In genomic region chr16:19008245-19008644, GRCh38 we compare ENCODE assay signal across 12 cellular contexts. TPM values are rescaled to one million over a fixed set of nuclear protein-coding genes. Genes with fewer than 3 reads are reported as not detected.
DNase-seq lines count a peak whose midpoint lies in the region; ATAC-seq and TF ChIP-seq lines count a peak whose summit lies in the region.
"Had no signal": no experiment of that assay in that cellular context is flagged by ENCODE, and none has a peak within 500 bp of the region (broad histone marks: within the 10 kb centered on the region; RNA-seq: fewer than 3 reads in every experiment).

No MANE protein-coding gene starts in this region.

- H3K27ac Mint-ChIP-seq in mesothelial cell of epicardium = no peak overlapping the region
- H3K27ac Mint-ChIP-seq: activated CD8-positive, alpha-beta T cell treated with anti-CD3 and anti-CD28 coated beads for 36 hours had no signal

- no peaks in the 10 kb centered on the region for H3K27me3 Mint-ChIP-seq in mesothelial cell of epicardium (ENCODE audit: low read depth)
- H3K27me3 Mint-ChIP-seq: activated CD8-positive, alpha-beta T cell treated with anti-CD3 and anti-CD28 coated beads for 36 hours had no signal

- H3K9me3 Mint-ChIP-seq in mesothelial cell of epicardium = peaks cover 6% of the 10 kb centered on the region

- peaks cover 0 to 7% of the 10 kb centered on the region in 2 donors for H3K36me3 ChIP-seq in left lung
- H3K36me3 ChIP-seq: gastrocnemius medialis had no signal

- H3K4me3 Mint-ChIP-seq in mesothelial cell of epicardium = no peak overlapping the region
- H3K4me3 Mint-ChIP-seq: activated CD8-positive, alpha-beta T cell treated with anti-CD3 and anti-CD28 coated beads for 36 hours had no signal

- peaks cover 0 to 4% of the 10 kb centered on the region in 2 donors for H3K9me3 ChIP-seq in left lung
- H3K9me3 ChIP-seq: Caco-2, gastrocnemius medialis had no signal

- peaks cover 4% of the 10 kb centered on the region for H3K36me3 Mint-ChIP-seq in mesothelial cell of epicardium

- no peak overlapping the region for H3K27ac ChIP-seq in left lung
- H3K27ac ChIP-seq: gastrocnemius medialis had no signal

- no peaks in the 10 kb centered on the region for H3K27me3 ChIP-seq in left lung
- H3K27me3 ChIP-seq: gastrocnemius medialis had no signal

- DNase-seq in Daoy (ENCODE audit: low read depth) (peak; percentile 39), NCI-H69 (lab: John Stamatoyannopoulos, UW) (peak; percentile 13), cardiac fibroblast (ENCODE audit: low read depth in 2 of 2) (peak; percentile 70 to 76), left lung (no peak), germinal center (ENCODE audit: low spot score) (no peak), mesothelial cell of epicardium (ENCODE audit: low spot score in 2 of 2, unreplicated experiment in 2 of 2) (no peak), NCI-H524 (lab: John Stamatoyannopoulos, UW) (no peak)
- DNase-seq: activated CD8-positive, alpha-beta T cell treated with anti-CD3 and anti-CD28 coated beads for 36 hours; Caco-2; gastrocnemius medialis; NCI-H187 treated with DMSO at 0.1 percent for 48 hours had no signal

- TF ChIP-seq CTCF in cardiac fibroblast (IDR thresholded peaks at IDR 0.05; ENCODE audit: low read depth, low read length) = no peak
- no peak for TF ChIP-seq CTCF in left lung (IDR thresholded peaks at IDR 0.05)
- no peak for TF ChIP-seq CTCF in mesothelial cell of epicardium (IDR thresholded peaks at IDR 0.05; ENCODE audit: unreplicated experiment)

- intact Hi-C loops in left lung (cut with DNase I) = no loop called here

- H3K4me3 ChIP-seq in cardiac fibroblast (replicated peaks in 1 of 2; ENCODE audit: low read depth in 2 of 2, low read length in 2 of 2) = no peak overlapping the region
- H3K4me3 ChIP-seq in left lung = no peak overlapping the region
- H3K4me3 ChIP-seq: gastrocnemius medialis had no signal

- H3K4me1 ChIP-seq in left lung = peaks cover 0 to 3% of the 10 kb centered on the region in 2 donors

- no peaks in the 10 kb centered on the region for H3K4me1 Mint-ChIP-seq in mesothelial cell of epicardium

- ATAC-seq in left lung (peak; percentile 37), HG02759 (IDR thresholded peaks at IDR 0.05; ENCODE audit: unreplicated experiment) (no peak)
- ATAC-seq: activated CD8-positive, alpha-beta T cell treated with anti-CD3 and anti-CD28 coated beads for 36 hours; gastrocnemius medialis had no signal

RNA-seq across cellular contexts. Expression of gene TMC7, which starts 24.5 kb away (rescaled TPM):
- total RNA-seq in Daoy (2014; rRNA removed; shearing (Covaris generic)) = 1.3 and 1.9 TPM in 2 replicates
- total RNA-seq in left lung = 1 to 10 TPM; 5.2 to 9.7 TPM
- 1.6 to 1.9 TPM (median 1.6 TPM) in 3 replicates for total RNA-seq in mesothelial cell of epicardium
- total RNA-seq: activated CD8-positive, alpha-beta T cell treated with anti-CD3 and anti-CD28 coated beads for 36 hours had no signal

RNA-seq across cellular contexts. Expression of gene COQ7, which starts 59.2 kb away (rescaled TPM):
- 23.9 and 32.8 TPM in 2 replicates for total RNA-seq in Daoy (2014; rRNA removed; shearing (Covaris generic))
- total RNA-seq in left lung = 10 to 100 TPM; 15.1 to 16.4 TPM
- total RNA-seq in mesothelial cell of epicardium = 29.2 to 31.7 TPM (median 31.3 TPM) in 3 replicates

Comparison
In these comparisons a context has a peak if more than half of its experiments do, and no peak if none do; other contexts are left out.
1. DNase-seq: peak in Daoy (single experiment), NCI-H69 (single experiment) and cardiac fibroblast (2 of 2); none in left lung (0 of 2), germinal center (single experiment), mesothelial cell of epicardium (0 of 2) and NCI-H524 (0 of 2).